In genomic region chr11:57459112-57460016, GRCh38 we compare ENCODE assay signal across 7 cellular contexts. TPM values are rescaled to one million over a fixed set of nuclear protein-coding genes. Genes with fewer than 3 reads are reported as not detected.
DNase-seq lines count a peak whose midpoint lies in the region; ATAC-seq and TF ChIP-seq lines count a peak whose summit lies in the region.

No MANE protein-coding gene starts in this region.

- peaks cover 55% of the 10 kb centered on the region for H3K27me3 Mint-ChIP-seq in chondrocyte (ENCODE audit: low read depth)
- peaks cover 22 to 65% (median 32%) of the 10 kb centered on the region in 5 donors for H3K27me3 Mint-ChIP-seq in naive thymus-derived CD4-positive, alpha-beta T cell

- DNase-seq in Peyer's patch (no peak), chondrocyte (ENCODE audit: low spot score) (no peak)
- peak in 4 of 9 donors; percentile 13 to 54 (median 34) for DNase-seq in naive thymus-derived CD4-positive, alpha-beta T cell

- peaks cover 24% of the 10 kb centered on the region for H3K4me1 Mint-ChIP-seq in chondrocyte (ENCODE audit: low read depth)
- H3K4me1 Mint-ChIP-seq in naive thymus-derived CD4-positive, alpha-beta T cell, result peaks cover 17 to 40% (median 26%) of the 10 kb centered on the region in 7 donors

- H3K9me3 ChIP-seq in HEK293 (ENCODE audit: control insufficient read depth, insufficient read depth, low read depth, low read length) (no peaks in the 10 kb centered on the region), Peyer's patch (no peaks in the 10 kb centered on the region)
- no peaks in the 10 kb centered on the region for H3K9me3 ChIP-seq in naive thymus-derived CD4-positive, alpha-beta T cell (ENCODE audit: control insufficient read depth in 2 of 3, low read length in 3 of 3)

- peaks cover 0 to 10% of the 10 kb centered on the region in 2 donors for H3K27me3 ChIP-seq in Peyer's patch
- peaks cover 12% of the 10 kb centered on the region in 2 donors for H3K27me3 ChIP-seq in naive thymus-derived CD4-positive, alpha-beta T cell (ENCODE audit: control insufficient read depth in 2 of 2, insufficient read depth in 2 of 2, low read length in 2 of 2)

- intact Hi-C loops in naive thymus-derived CD4-positive, alpha-beta T cell (cut with micrococcal nuclease), result loop anchor here (1.0 to 5.0 kb wide), 6 partner anchors 21 to 1328 kb away; partner anchors contain the start of genes SLC43A1 (in 1 of the 2) and SLC43A3 (in 1 of the 2)

- H3K36me3 ChIP-seq in HEK293 (ENCODE audit: control insufficient read depth in 2 of 2, insufficient read depth in 1 of 2, low read length in 2 of 2) (no peaks in the 10 kb centered on the region), Peyer's patch (no peaks in the 10 kb centered on the region)
- no peaks in the 10 kb centered on the region for H3K36me3 ChIP-seq in naive thymus-derived CD4-positive, alpha-beta T cell (ENCODE audit: control insufficient read depth in 2 of 3, insufficient read depth in 3 of 3, low read length in 3 of 3)

- peak overlapping the region; percentile 60 for H3K4me3 Mint-ChIP-seq in chondrocyte (ENCODE audit: unreplicated experiment)
- H3K4me3 Mint-ChIP-seq in naive thymus-derived CD4-positive, alpha-beta T cell, result peak overlapping the region; percentile 85 to 99 (median 88)

- CTCF ChIA-PET in HEK293 (lab: Yijun Ruan, JAX), result interaction anchor here (0.6 to 9.3 kb wide), 35 partner anchors 10 to 653 kb away, joined by 3 to 191 read pairs (median 4); partner anchors contain the start of genes SLC43A1 and TIMM10
- CTCF ChIA-PET in naive thymus-derived CD4-positive, alpha-beta T cell (lab: Charles Lee), result interaction anchor here (0.7 to 6.2 kb wide), 18 partner anchors 14 to 186 kb away, joined by 3 to 107 read pairs (median 4); partner anchors contain the start of gene TIMM10

- peak overlapping the region; percentile 37 for H3K27ac Mint-ChIP-seq in chondrocyte (ENCODE audit: unreplicated experiment)
- H3K27ac Mint-ChIP-seq in naive thymus-derived CD4-positive, alpha-beta T cell, result peak overlapping the region in 4 of 9 donors; percentile 15 to 76 (median 52)

- POLR2A ChIA-PET in HEK293 (lab: Yijun Ruan, JAX), result interaction anchor here (0.6 to 1.8 kb wide), 9 partner anchors 14 to 255 kb away, joined by 3 to 9 read pairs (median 3); partner anchors contain the start of gene TIMM10
- POLR2A ChIA-PET in naive thymus-derived CD4-positive, alpha-beta T cell (lab: Charles Lee), result interaction anchor here (0.6 to 1.6 kb wide), 2 partner anchors 17 to 1119 kb away, joined by 3 to 4 read pairs; no protein-coding TSS in a partner anchor

- TF ChIP-seq POLR2A in Peyer's patch (IDR thresholded peaks at IDR 0.05), result no peak

- peak overlapping the region; percentile 6 for H3K4me3 ChIP-seq in HEK293 (ENCODE audit: low read depth, low read length)
- H3K4me3 ChIP-seq in Peyer's patch, result peak overlapping the region; percentile 24 to 56 (median 46)
- H3K4me3 ChIP-seq in naive thymus-derived CD4-positive, alpha-beta T cell (ENCODE audit: low read length), result peak overlapping the region; percentile 56

- H3K4me1 ChIP-seq in HEK293 (ENCODE audit: control insufficient read depth, insufficient read depth, low read length) (no peaks in the 10 kb centered on the region), Peyer's patch (peaks cover 9 to 37% (median 28%) of the 10 kb centered on the region in 4 donors)
- peaks cover 26% of the 10 kb centered on the region in 2 donors for H3K4me1 ChIP-seq in naive thymus-derived CD4-positive, alpha-beta T cell (ENCODE audit: control insufficient read depth in 2 of 2, insufficient read depth in 2 of 2, low read length in 2 of 2)

- TF ChIP-seq CTCF in HEK293 (tag by site-specific recombination; IDR thresholded peaks at IDR 0.05) (no peak), Peyer's patch (IDR thresholded peaks at IDR 0.05) (no peak), chondrocyte (IDR thresholded peaks at IDR 0.05) (no peak)

- no peaks in the 10 kb centered on the region for H3K36me3 Mint-ChIP-seq in chondrocyte (ENCODE audit: low read depth)
- no peaks in the 10 kb centered on the region for H3K36me3 Mint-ChIP-seq in naive thymus-derived CD4-positive, alpha-beta T cell

- ATAC-seq in naive thymus-derived CD4-positive, alpha-beta T cell, result no peak
- ATAC-seq in GM18511 (IDR thresholded peaks at IDR 0.05; ENCODE audit: unreplicated experiment) (no peak), GM18498 (IDR thresholded peaks at IDR 0.05; ENCODE audit: unreplicated experiment) (no peak), HG03565 (IDR thresholded peaks at IDR 0.05; ENCODE audit: unreplicated experiment) (no peak)

- H3K9me3 Mint-ChIP-seq in chondrocyte (ENCODE audit: low read depth), result no peaks in the 10 kb centered on the region
- peaks cover 0 to 2% (median 0%) of the 10 kb centered on the region in 11 donors for H3K9me3 Mint-ChIP-seq in naive thymus-derived CD4-positive, alpha-beta T cell

- H3K27ac ChIP-seq in HEK293 (ENCODE audit: extremely low read depth, low read depth, low read length), result no peak overlapping the region; the same call in 1 of the 2 replicates
- H3K27ac ChIP-seq in Peyer's patch, result no peak overlapping the region
- H3K27ac ChIP-seq in naive thymus-derived CD4-positive, alpha-beta T cell (ENCODE audit: low read depth, low read length), result no peak overlapping the region

TF ChIP-seq in HEK293, 187 proteins besides CTCF, POLR2A, EP300 and RAD21 (continues in another document):
- peak; percentile 66 for TF ChIP-seq ZBTB26 (tag by site-specific recombination; optimal IDR thresholded peaks at IDR 0.05)
- peak; percentile 44 for TF ChIP-seq ZNF335 (tag by site-specific recombination; conservative IDR thresholded peaks at IDR 0.05)
- TF ChIP-seq ZNF146 (tag by site-specific recombination; IDR thresholded peaks at IDR 0.05), result no peak
- no peak for TF ChIP-seq SCRT2 (tag by site-specific recombination; IDR thresholded peaks at IDR 0.05)
- TF ChIP-seq YY2 (tag by site-specific recombination; IDR thresholded peaks at IDR 0.05), result no peak
- TF ChIP-seq ZBTB8A (tag by site-specific recombination; IDR thresholded peaks at IDR 0.05), result no peak
- no peak for TF ChIP-seq FEZF1 (tag by site-specific recombination; IDR thresholded peaks at IDR 0.05)
- no peak for TF ChIP-seq ATF2 (tag by site-specific recombination; IDR thresholded peaks at IDR 0.05; ENCODE audit: low read depth)
- TF ChIP-seq ZNF473 (tag by site-specific recombination; IDR thresholded peaks at IDR 0.05), result no peak
- peak; percentile 34; the same call in 1 of the 2 replicates for TF ChIP-seq ZBTB48 (tag by site-specific recombination; IDR thresholded peaks at IDR 0.05)
- peak; percentile 1; the same call in 1 of the 2 replicates for TF ChIP-seq ZNF202 (tag by site-specific recombination; IDR thresholded peaks at IDR 0.05; ENCODE audit: borderline replicate concordance)
- TF ChIP-seq ZSCAN4 (tag by site-specific recombination; IDR thresholded peaks at IDR 0.05), result peak; percentile 57; the same call in 1 of the 2 replicates
- no peak for TF ChIP-seq ZNF623 (tag by site-specific recombination; IDR thresholded peaks at IDR 0.05)
- TF ChIP-seq GLI2 (tag by site-specific recombination; IDR thresholded peaks at IDR 0.05; ENCODE audit: borderline replicate concordance, low read depth), result no peak
- no peak for TF ChIP-seq ZNF561 (tag by site-specific recombination; IDR thresholded peaks at IDR 0.05; ENCODE audit: borderline replicate concordance)
- peak; percentile 11; the same call in 1 of the 2 replicates for TF ChIP-seq GLIS1 (tag by site-specific recombination; IDR thresholded peaks at IDR 0.05)

RNA-seq across cellular contexts. Expression of gene RTN4RL2, which starts 1.0 kb away (rescaled TPM):
- total RNA-seq in Peyer's patch, result 1 to 10 TPM in 1 of 4 donors, not detected in 3; 1.2 TPM
- total RNA-seq in chondrocyte, result 0.31 to 0.57 TPM in 2 of 3 replicates, not detected in the other
- total RNA-seq in naive thymus-derived CD4-positive, alpha-beta T cell, result under 1 TPM in 3 of 5 experiments, not detected in 2; 0.19 to 0.47 (median 0.27) TPM
- under 1 TPM; 0.08 to 0.44 TPM for polyA plus RNA-seq in naive thymus-derived CD4-positive, alpha-beta T cell

RNA-seq across cellular contexts. Expression of gene SLC43A3, which starts 32.4 kb away (rescaled TPM):
- total RNA-seq in Peyer's patch, result 10 to 100 TPM in 3 of 4 donors, 1 to 10 TPM in 1; 5.1 to 38.8 (median 17.6) TPM
- 10.8 to 12.6 TPM (median 12.4 TPM) in 3 replicates for total RNA-seq in chondrocyte
- total RNA-seq in naive thymus-derived CD4-positive, alpha-beta T cell, result 10 to 100 TPM; 10.5 to 67.9 (median 12.2) TPM
- polyA plus RNA-seq in naive thymus-derived CD4-positive, alpha-beta T cell, result 10 to 100 TPM; 10.0 to 16.7 TPM

RNA-seq across cellular contexts. Expression of gene SLC43A1, which starts 56.1 kb away (rescaled TPM):
- total RNA-seq in Peyer's patch, result 10 to 100 TPM in 3 of 4 donors, 1 to 10 TPM in 1; 4.6 to 19.0 (median 11.2) TPM
- 5.2 to 5.6 TPM (median 5.3 TPM) in 3 replicates for total RNA-seq in chondrocyte
- total RNA-seq in naive thymus-derived CD4-positive, alpha-beta T cell, result 10 to 100 TPM; 10.1 to 19.2 (median 16.3) TPM
- 10 to 100 TPM; 12.7 to 15.4 TPM for polyA plus RNA-seq in naive thymus-derived CD4-positive, alpha-beta T cell

Comparison
In these comparisons a context has a peak if more than half of its experiments do, and no peak if none do; other contexts are left out.
1. H3K4me3 ChIP-seq: peak in every context shown above with its lines; median percentile 56 in naive thymus-derived CD4-positive, alpha-beta T cell; 46 in Peyer's patch; 6 in HEK293.